Comparison of ENCODE assay signal across 11 cellular contexts in genomic region chr5:51378778-51379652, GRCh38. TPM values are rescaled to one million over a fixed set of nuclear protein-coding genes. Genes with fewer than 3 reads are reported as not detected.
A peak's percentile ranks its signal among the peaks of the same experiment; 100 is the strongest.
DNase-seq lines count a peak whose midpoint lies in the region; ATAC-seq, FAIRE-seq and TF ChIP-seq lines count a peak whose summit lies in the region.
"Had no signal": no experiment of that assay in that cellular context is flagged by ENCODE, and none has a peak within 500 bp of the region (broad histone marks: within the 10 kb centered on the region; RNA-seq: fewer than 3 reads in every experiment).

No MANE protein-coding gene starts in this region.

- no peaks in the 10 kb centered on the region for H3F3A ChIP-seq in PC-9 (ENCODE audit: insufficient read depth, low read depth)

- H3K79me1 ChIP-seq in H9 (ENCODE audit: insufficient read depth, low read depth, low read length, poor library complexity, severe bottlenecking) = no peaks in the 10 kb centered on the region

- H3K14ac ChIP-seq in H9 (ENCODE audit: insufficient read depth, low read length) = no peak overlapping the region

- no peak overlapping the region for H2AFZ ChIP-seq in H9 (ENCODE audit: low read length)
- peak overlapping the region; percentile 82 for H2AFZ ChIP-seq in PC-9

- H3K4me1 ChIP-seq in H9 (ENCODE audit: insufficient read depth, low read length) (peaks cover 8% of the 10 kb centered on the region; the same call in 1 of the 2 replicates), PC-9 (replicated peaks; ENCODE audit: insufficient read depth) (no peaks in the 10 kb centered on the region; the same call in 1 of the 2 replicates)

- POLR2A ChIA-PET in PC-9 (lab: Charles Lee; ENCODE audit: unreplicated experiment) = no interaction called here

- H3K4me2 ChIP-seq in H9 (ENCODE audit: insufficient read depth, insufficient read length, low read length) (peak overlapping the region; percentile 80), PC-9 (peak overlapping the region; percentile 96)

- no peak overlapping the region for H3K18ac ChIP-seq in H9 (ENCODE audit: insufficient read length, low read depth, low read length)

- no peak overlapping the region for H4K91ac ChIP-seq in H9 (ENCODE audit: insufficient read length, low read depth, low read length)

- H2BK5ac ChIP-seq in H9 (ENCODE audit: insufficient read length, low read length) = no peak overlapping the region

- H3K27ac ChIP-seq in H9 (ENCODE audit: insufficient read length, low read depth, low read length) (no peak overlapping the region), PC-9 (no peak overlapping the region)

- peaks cover 99% of the 10 kb centered on the region for H3K27me3 Mint-ChIP-seq in H9 (ENCODE audit: low read depth)
- peaks cover 44% of the 10 kb centered on the region for H3K27me3 Mint-ChIP-seq in glutamatergic neuron (ENCODE audit: unreplicated experiment)
- peaks cover 90% of the 10 kb centered on the region for H3K27me3 Mint-ChIP-seq in activated naive CD8-positive, alpha-beta T cell treated with anti-CD3 and anti-CD28 coated beads for 36 hours

- H3K4me3 ChIP-seq in PC-9 (peak overlapping the region; percentile 56), skeletal muscle cell (ENCODE audit: low read depth, low read length) (peak overlapping the region; percentile 19)

- DNase-seq in H9 (peak; percentile 63), PC-9 (peak; percentile 35 to 65), glutamatergic neuron (peak; percentile 51), skeletal muscle cell (ENCODE audit: low read depth) (no peak), NCI-H1417 treated with DMSO at 0.1 percent for 48 hours (lab: John Stamatoyannopoulos, UW) (no peak), frontal cortex (ENCODE audit: low spot score in 2 of 2) (no peak)
- DNase-seq in activated naive CD8-positive, alpha-beta T cell treated with anti-CD3 and anti-CD28 coated beads for 36 hours = no peak
- DNase-seq: T-cell had no signal

- H3K79me2 ChIP-seq in H9 (ENCODE audit: insufficient read depth, low read length) = no peaks in the 10 kb centered on the region
- no peaks in the 10 kb centered on the region for H3K79me2 ChIP-seq in PC-9 (ENCODE audit: low read depth)

- H3K27ac Mint-ChIP-seq in H9 = no peak overlapping the region; a peak in 1 of 7 replicates
- H3K27ac Mint-ChIP-seq in glutamatergic neuron (ENCODE audit: unreplicated experiment) = peak overlapping the region; percentile 99
- H3K27ac Mint-ChIP-seq in activated naive CD8-positive, alpha-beta T cell treated with anti-CD3 and anti-CD28 coated beads for 36 hours = no peak overlapping the region
- H3K27ac Mint-ChIP-seq: T-cell had no signal

- intact Hi-C loops in PC-9 (cut with micrococcal nuclease; ENCODE audit: unreplicated experiment) = loop anchor here (1.0 to 5.0 kb wide), 4 partner anchors 152 to 628 kb away; no protein-coding TSS in a partner anchor

- no peak overlapping the region for H2BK120ac ChIP-seq in H9 (ENCODE audit: low read depth, low read length, poor library complexity, severe bottlenecking)

- no peaks in the 10 kb centered on the region for H3K9me2 ChIP-seq in PC-9 (ENCODE audit: insufficient read depth)

- no peak overlapping the region for H3T11ph ChIP-seq in H9 (ENCODE audit: low read length)

- no peaks in the 10 kb centered on the region for H3K9me3 ChIP-seq in H9 (ENCODE audit: control insufficient read depth, low read depth, low read length)
- no peaks in the 10 kb centered on the region for H3K9me3 ChIP-seq in PC-9 (ENCODE audit: insufficient read depth, low read depth)

- BruUV-seq in PC-9 (replicated peaks; lab: Mats Ljungman, UMichigan) = no TSS peak

- H3K4ac ChIP-seq in H9 (ENCODE audit: low read depth, low read length) = no peak overlapping the region

- H2BK15ac ChIP-seq in H9 (ENCODE audit: low read depth, low read length) = no peak overlapping the region

- no peak for ATAC-seq in HG02852 (IDR thresholded peaks at IDR 0.05; ENCODE audit: unreplicated experiment)
- ATAC-seq: T-cell had no signal

- H2BK12ac ChIP-seq in H9 (ENCODE audit: insufficient read length, low read depth, low read length) = no peak overlapping the region

- no peaks in the 10 kb centered on the region for H4K20me1 ChIP-seq in H9 (ENCODE audit: control insufficient read depth, insufficient read depth, insufficient read length)
- no peaks in the 10 kb centered on the region for H4K20me1 ChIP-seq in PC-9 (ENCODE audit: insufficient read depth)

- CTCF ChIA-PET in PC-9 (lab: Charles Lee) = interaction anchor here (1.0 to 2.0 kb wide), 2 partner anchors 13 to 416 kb away, joined by 3 to 5 read pairs; no protein-coding TSS in a partner anchor

- H4K8ac ChIP-seq in H9 (replicated peaks; ENCODE audit: insufficient read length, low read depth, low read length) = no peak overlapping the region

- no peak overlapping the region for H2BK20ac ChIP-seq in H9 (ENCODE audit: low read depth, low read length, poor library complexity, severe bottlenecking)

- H3K36me3 Mint-ChIP-seq in H9 (ENCODE audit: insufficient read depth in 1 of 3, low read depth in 3 of 3) (no peaks in the 10 kb centered on the region; a peak in 1 of 7 replicates), glutamatergic neuron (ENCODE audit: unreplicated experiment) (peaks cover 8% of the 10 kb centered on the region)
- H3K36me3 Mint-ChIP-seq in activated naive CD8-positive, alpha-beta T cell treated with anti-CD3 and anti-CD28 coated beads for 36 hours = peaks cover 5% of the 10 kb centered on the region

- H2AK5ac ChIP-seq in H9 (ENCODE audit: insufficient read length, low read length) = no peak overlapping the region

- H3K23ac ChIP-seq in H9 (ENCODE audit: insufficient read length, low read depth, low read length) = no peak overlapping the region

- no peak overlapping the region for H4K5ac ChIP-seq in H9 (ENCODE audit: insufficient read length, low read depth, low read length)

- no peak overlapping the region for H3K9ac ChIP-seq in H9 (ENCODE audit: extremely low read depth, insufficient read length, low read length)

- H3K56ac ChIP-seq in H9 (ENCODE audit: insufficient read length, low read depth, low read length) = no peak overlapping the region

- TF ChIP-seq CTCF in H9 (conservative IDR thresholded peaks at IDR 0.05) = no peak
- TF ChIP-seq CTCF in PC-9 (conservative IDR thresholded peaks at IDR 0.05) = no peak
- no peak for TF ChIP-seq CTCF in glutamatergic neuron (IDR thresholded peaks at IDR 0.05; ENCODE audit: partially characterized antibody, unreplicated experiment)

- H3K4me1 Mint-ChIP-seq in H9 = peaks cover 55 to 71% of the 10 kb centered on the region in 2 experiments
- H3K4me1 Mint-ChIP-seq in glutamatergic neuron (ENCODE audit: low read depth, unreplicated experiment) = peaks cover 50% of the 10 kb centered on the region
- peaks cover 7% of the 10 kb centered on the region for H3K4me1 Mint-ChIP-seq in activated naive CD8-positive, alpha-beta T cell treated with anti-CD3 and anti-CD28 coated beads for 36 hours

- no peak for FAIRE-seq in frontal cortex (lab: Jason Lieb, UNC)

- H3K4me3 Mint-ChIP-seq in H9 (peak overlapping the region; percentile 61 to 78), glutamatergic neuron (ENCODE audit: unreplicated experiment) (peak overlapping the region; percentile 99)
- H3K4me3 Mint-ChIP-seq in activated naive CD8-positive, alpha-beta T cell treated with anti-CD3 and anti-CD28 coated beads for 36 hours = no peak overlapping the region

- H3K36me3 ChIP-seq in PC-9 (ENCODE audit: low read depth) = no peaks in the 10 kb centered on the region

- no CpG with 5 or more reads among the region's 32 CpGs for WGBS in H9 (ENCODE audit: extremely low coverage, insufficient read length, low lambda C conversion rate)

- peaks cover 67% of the 10 kb centered on the region for H3K27me3 ChIP-seq in H9 (ENCODE audit: insufficient read depth, low read length)
- no peaks in the 10 kb centered on the region for H3K27me3 ChIP-seq in PC-9 (ENCODE audit: insufficient read depth, low read depth)

- H3K9me3 Mint-ChIP-seq in H9 (peaks cover 0 to 6% of the 10 kb centered on the region in 2 experiments; a peak in 2 of 5 replicates), glutamatergic neuron (ENCODE audit: unreplicated experiment) (peaks cover 56% of the 10 kb centered on the region)
- peaks cover 3% of the 10 kb centered on the region for H3K9me3 Mint-ChIP-seq in activated naive CD8-positive, alpha-beta T cell treated with anti-CD3 and anti-CD28 coated beads for 36 hours

- H3K23me2 ChIP-seq in H9 (ENCODE audit: insufficient read length, low read depth, low read length, poor library complexity, severe bottlenecking) = peaks cover 34% of the 10 kb centered on the region

RNA-seq across cellular contexts. Expression of gene ISL1, which starts 4.2 kb away (rescaled TPM):
- total RNA-seq in H9 (2021) (0.13 TPM in 1 of 2 replicates, not detected in the other), PC-9 (2021) (not detected in 2 replicates), glutamatergic neuron (ENCODE audit: unreplicated experiment) (152 TPM), frontal cortex (2.4 TPM)
- total RNA-seq in activated naive CD8-positive, alpha-beta T cell treated with anti-CD3 and anti-CD28 coated beads for 36 hours = not detected
- total RNA-seq: fibroblast of lung, LHCN-M2, T-cell had no signal

Comparison
In these comparisons a context has a peak if more than half of its experiments do, and no peak if none do; other contexts are left out.
1. DNase-seq: peak in H9 (single experiment), PC-9 (2 of 2) and glutamatergic neuron (single experiment); none in skeletal muscle cell (single experiment), activated naive CD8-positive, alpha-beta T cell treated with anti-CD3 and anti-CD28 coated beads for 36 hours (single experiment), NCI-H1417 treated with DMSO at 0.1 percent for 48 hours (single experiment) and frontal cortex (0 of 2).
2. RNA of gene ISL1, which starts 4.2 kb away (total RNA-seq): 152 TPM in glutamatergic neuron (single experiment); 2.4 TPM in frontal cortex (single experiment), 0.13 TPM in H9, not detected in PC-9 and not detected in activated naive CD8-positive, alpha-beta T cell treated with anti-CD3 and anti-CD28 coated beads for 36 hours; every median in the first group is over 10 times any median in the second.